Comparison of ENCODE assay signal across 8 cellular contexts in the genomic region with DNA sequence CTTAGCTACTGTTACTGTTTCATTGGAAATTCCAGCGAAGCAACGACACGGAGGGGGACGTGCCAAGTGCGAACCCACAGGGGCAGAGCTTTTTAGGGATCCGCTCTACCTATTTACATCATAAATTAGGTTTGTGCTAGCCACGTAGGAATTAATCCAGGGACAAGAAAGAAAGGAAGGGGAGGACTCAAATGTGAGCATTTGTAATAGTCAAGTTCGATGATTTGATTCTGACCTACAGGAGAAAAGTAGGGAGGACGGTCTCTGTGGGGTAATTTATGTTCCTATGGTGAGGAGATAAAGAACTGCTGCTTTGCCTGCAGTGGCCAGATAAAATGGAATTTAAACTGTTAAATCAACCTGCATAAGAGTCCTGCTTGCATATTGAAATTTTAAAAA. TPM values are rescaled to one million over a fixed set of nuclear protein-coding genes. Genes with fewer than 3 reads are reported as not detected.
DNase-seq lines count a peak whose midpoint lies in the region; ATAC-seq and TF ChIP-seq lines count a peak whose summit lies in the region.

No MANE protein-coding gene starts in this region.

- peaks cover 5% of the 10 kb centered on the region for H3K36me3 Mint-ChIP-seq in memory B cell

- in situ Hi-C loops in astrocyte of the spinal cord (cut with HindIII; ENCODE audit: low sequenced_read_pairs), result no loop called here

- DNase-seq in heart right ventricle (no peak), cardiac septum (ENCODE audit: low spot score) (no peak), astrocyte of the spinal cord (ENCODE audit: low read depth, low spot score) (no peak), memory B cell (ENCODE audit: low spot score in 2 of 2) (no peak)

- H3K36me3 ChIP-seq in heart right ventricle (no peaks in the 10 kb centered on the region), urinary bladder (ENCODE audit: insufficient read depth) (no peaks in the 10 kb centered on the region)

- H3K27me3 Mint-ChIP-seq in memory B cell, result no peaks in the 10 kb centered on the region

- H3K27me3 ChIP-seq in heart right ventricle, result peaks cover 0 to 6% (median 0%) of the 10 kb centered on the region in 7 donors

- no peak for ATAC-seq in heart right ventricle
- ATAC-seq in memory B cell (ENCODE audit: low read depth), result no peak
- ATAC-seq in GM21528 (IDR thresholded peaks at IDR 0.05; ENCODE audit: low FRiP score, unreplicated experiment), result no peak
- ATAC-seq in HG02588 (IDR thresholded peaks at IDR 0.05; ENCODE audit: unreplicated experiment), result no peak
- ATAC-seq in GM19455 (IDR thresholded peaks at IDR 0.05; ENCODE audit: unreplicated experiment), result no peak

- H3K9me3 ChIP-seq in heart right ventricle, result no peaks in the 10 kb centered on the region

- TF ChIP-seq CTCF in heart right ventricle (IDR thresholded peaks at IDR 0.05) (no peak), astrocyte of the spinal cord (IDR thresholded peaks at IDR 0.05; ENCODE audit: low read depth, low read length) (no peak)

- 0 to 2% methylated on average over 9 of the region's 9 CpGs for WGBS in heart right ventricle, 2 donors
- WGBS in urinary bladder, result 0% methylated on average over 9 of the region's 9 CpGs

- H3K4me1 Mint-ChIP-seq in memory B cell, result peaks cover 20% of the 10 kb centered on the region

- peak overlapping the region; percentile 98 for H3K27ac Mint-ChIP-seq in memory B cell

- H3K4me3 ChIP-seq in heart right ventricle (peak overlapping the region; percentile 21 to 74 (median 66)), astrocyte of the spinal cord (ENCODE audit: low read depth, low read length) (peak overlapping the region; percentile 53), urinary bladder (ENCODE audit: low read depth, low read length) (peak overlapping the region; percentile 43)

- intact Hi-C loops in heart right ventricle (cut with DNase I) (no loop called here), cardiac septum (cut with DNase I) (no loop called here)

- peaks cover 0 to 27% (median 0%) of the 10 kb centered on the region in 9 donors for H3K4me1 ChIP-seq in heart right ventricle
- no peaks in the 10 kb centered on the region for H3K4me1 ChIP-seq in urinary bladder (ENCODE audit: insufficient read depth)

- H3K27ac ChIP-seq in heart right ventricle (peak overlapping the region in 9 of 10 donors; percentile 65 to 90 (median 82)), urinary bladder (ENCODE audit: low read depth) (peak overlapping the region; percentile 66)

- H3K4me3 Mint-ChIP-seq in memory B cell, result peak overlapping the region; percentile 100

- no peaks in the 10 kb centered on the region for H3K9me3 Mint-ChIP-seq in memory B cell

RNA-seq across cellular contexts. Expression of a gene that starts 1.7 kb away (rescaled TPM):
- 1 to 10 TPM; 1.4 to 3.4 (median 2.6) TPM for total RNA-seq in heart right ventricle
- polyA plus RNA-seq in heart right ventricle, result 1 to 10 TPM; 1.8 to 8.9 TPM
- 3.7 TPM for total RNA-seq in cardiac septum
- 32.3 TPM for total RNA-seq in urinary bladder
- polyA plus RNA-seq in urinary bladder, result 5.9 TPM
